In genomic region chr1:111480682-111481081, GRCh38 we compare ENCODE assay signal across 23 cellular contexts. TPM values are rescaled to one million over a fixed set of nuclear protein-coding genes. Genes with fewer than 3 reads are reported as not detected.
DNase-seq lines count a peak whose midpoint lies in the region; ATAC-seq and TF ChIP-seq lines count a peak whose summit lies in the region.
"Had no signal": no experiment of that assay in that cellular context is flagged by ENCODE, and none has a peak within 500 bp of the region (broad histone marks: within the 10 kb centered on the region; RNA-seq: fewer than 3 reads in every experiment).

No MANE protein-coding gene starts in this region.

- no peaks in the 10 kb centered on the region for H3K27me3 Mint-ChIP-seq in activated CD8-positive, alpha-beta T cell treated with anti-CD3 and anti-CD28 coated beads, Interleukin-2, amount 10 ng/mL, durations not matched to agents 7 days and 5 days (ENCODE audit: low read depth)
- H3K27me3 Mint-ChIP-seq in activated CD8-positive, alpha-beta T cell treated with anti-CD3 and anti-CD28 coated beads for 36 hours = no peaks in the 10 kb centered on the region
- H3K27me3 Mint-ChIP-seq in stimulated activated memory B cell treated with anti-CD40 and anti-IgM and Interleukin-4, amounts not matched to agents 10 μg/mL and 1 μg/mL and 100 μg/mL, for 72 hours = no peaks in the 10 kb centered on the region
- H3K27me3 Mint-ChIP-seq: CD4-positive, alpha-beta memory T cell had no signal

- intact Hi-C loops in activated CD8-positive, alpha-beta T cell treated with anti-CD3 and anti-CD28 coated beads for 36 hours (cut with micrococcal nuclease) = no loop called here

- ATAC-seq in activated CD8-positive, alpha-beta T cell treated with anti-CD3 and anti-CD28 coated beads, Interleukin-2, amount 10 ng/mL, durations not matched to agents 7 days and 5 days = no peak
- no peak for ATAC-seq in activated CD8-positive, alpha-beta T cell treated with anti-CD3 and anti-CD28 coated beads for 36 hours
- ATAC-seq in stimulated activated memory B cell treated with anti-CD40 and anti-IgM and Interleukin-4, amounts not matched to agents 10 μg/mL and 1 μg/mL and 100 μg/mL, for 72 hours = no peak
- ATAC-seq in GM21447 (IDR thresholded peaks at IDR 0.05; ENCODE audit: unreplicated experiment) = no peak

- peak; percentile 13 for DNase-seq in activated CD8-positive, alpha-beta T cell treated with anti-CD3 and anti-CD28 coated beads, Interleukin-2, amount 10 ng/mL, durations not matched to agents 7 days and 5 days
- DNase-seq in activated CD8-positive, alpha-beta T cell treated with anti-CD3 and anti-CD28 coated beads for 36 hours = no peak
- DNase-seq in Kasumi-1 (lab: John Stamatoyannopoulos, UW) (peak; percentile 21 to 36), SKM-1 (lab: John Stamatoyannopoulos, UW; ENCODE audit: unreplicated experiment) (peak; percentile 50), NCI-H187 treated with DMSO at 0.1 percent for 48 hours (lab: John Stamatoyannopoulos, UW) (no peak), midbrain (lab: John Stamatoyannopoulos, UW) (no peak)
- DNase-seq: Calu3; CD4-positive, alpha-beta memory T cell; HFFc6; MM.1S; NCI-H1417; NCI-H2029; NCI-H524; OCI-M1; SHP77 treated with DMSO at 0.1 percent for 48 hours; SW 1271 had no signal

- peaks cover 47% of the 10 kb centered on the region for H3K4me1 Mint-ChIP-seq in activated CD8-positive, alpha-beta T cell treated with anti-CD3 and anti-CD28 coated beads, Interleukin-2, amount 10 ng/mL, durations not matched to agents 7 days and 5 days (ENCODE audit: low read depth)
- peaks cover 38% of the 10 kb centered on the region for H3K4me1 Mint-ChIP-seq in activated CD8-positive, alpha-beta T cell treated with anti-CD3 and anti-CD28 coated beads for 36 hours (ENCODE audit: low read depth)
- H3K4me1 Mint-ChIP-seq in stimulated activated memory B cell treated with anti-CD40 and anti-IgM and Interleukin-4, amounts not matched to agents 10 μg/mL and 1 μg/mL and 100 μg/mL, for 72 hours = peaks cover 44% of the 10 kb centered on the region

- CTCF ChIA-PET in activated CD8-positive, alpha-beta T cell treated with anti-CD3 and anti-CD28 coated beads, Interleukin-2, amount 10 ng/mL, durations not matched to agents 7 days and 5 days (lab: Charles Lee) = interaction anchor here (0.6 to 11.2 kb wide), 8 partner anchors 17 to 274 kb away, joined by 3 to 144 read pairs (median 8); no protein-coding TSS in a partner anchor
- CTCF ChIA-PET in activated CD8-positive, alpha-beta T cell treated with anti-CD3 and anti-CD28 coated beads for 36 hours (lab: Charles Lee) = interaction anchor here (0.7 to 9.9 kb wide), 8 partner anchors 10 to 270 kb away, joined by 3 to 99 read pairs (median 3); no protein-coding TSS in a partner anchor

- H3K27ac Mint-ChIP-seq in activated CD8-positive, alpha-beta T cell treated with anti-CD3 and anti-CD28 coated beads, Interleukin-2, amount 10 ng/mL, durations not matched to agents 7 days and 5 days = no peak overlapping the region
- no peak overlapping the region for H3K27ac Mint-ChIP-seq in activated CD8-positive, alpha-beta T cell treated with anti-CD3 and anti-CD28 coated beads for 36 hours
- H3K27ac Mint-ChIP-seq in stimulated activated memory B cell treated with anti-CD40 and anti-IgM and Interleukin-4, amounts not matched to agents 10 μg/mL and 1 μg/mL and 100 μg/mL, for 72 hours = peak overlapping the region; percentile 4
- H3K27ac Mint-ChIP-seq: HFFc6 had no signal

- POLR2A ChIA-PET in activated CD8-positive, alpha-beta T cell treated with anti-CD3 and anti-CD28 coated beads, Interleukin-2, amount 10 ng/mL, durations not matched to agents 7 days and 5 days (lab: Charles Lee) = interaction anchor here (0.7 to 1.0 kb wide), 2 partner anchors 32 to 281 kb away, joined by 3 read pairs; partner anchors contain the start of gene DENND2D
- POLR2A ChIA-PET in activated CD8-positive, alpha-beta T cell treated with anti-CD3 and anti-CD28 coated beads for 36 hours (lab: Charles Lee) = no interaction called here

- no peaks in the 10 kb centered on the region for H3K9me3 Mint-ChIP-seq in activated CD8-positive, alpha-beta T cell treated with anti-CD3 and anti-CD28 coated beads, Interleukin-2, amount 10 ng/mL, durations not matched to agents 7 days and 5 days (ENCODE audit: insufficient read depth)
- no peaks in the 10 kb centered on the region for H3K9me3 Mint-ChIP-seq in activated CD8-positive, alpha-beta T cell treated with anti-CD3 and anti-CD28 coated beads for 36 hours
- H3K9me3 Mint-ChIP-seq in stimulated activated memory B cell treated with anti-CD40 and anti-IgM and Interleukin-4, amounts not matched to agents 10 μg/mL and 1 μg/mL and 100 μg/mL, for 72 hours = no peaks in the 10 kb centered on the region
- H3K9me3 Mint-ChIP-seq: HFFc6 had no signal

- TF ChIP-seq CTCF in activated CD8-positive, alpha-beta T cell treated with anti-CD3 and anti-CD28 coated beads for 36 hours (IDR thresholded peaks at IDR 0.05) = no peak

- peaks cover 28% of the 10 kb centered on the region for H3K36me3 Mint-ChIP-seq in activated CD8-positive, alpha-beta T cell treated with anti-CD3 and anti-CD28 coated beads, Interleukin-2, amount 10 ng/mL, durations not matched to agents 7 days and 5 days (ENCODE audit: low read depth)
- H3K36me3 Mint-ChIP-seq in activated CD8-positive, alpha-beta T cell treated with anti-CD3 and anti-CD28 coated beads for 36 hours (ENCODE audit: low read depth) = peaks cover 12% of the 10 kb centered on the region
- H3K36me3 Mint-ChIP-seq in stimulated activated memory B cell treated with anti-CD40 and anti-IgM and Interleukin-4, amounts not matched to agents 10 μg/mL and 1 μg/mL and 100 μg/mL, for 72 hours = peaks cover 12% of the 10 kb centered on the region

- H3K4me3 Mint-ChIP-seq in activated CD8-positive, alpha-beta T cell treated with anti-CD3 and anti-CD28 coated beads, Interleukin-2, amount 10 ng/mL, durations not matched to agents 7 days and 5 days = no peak overlapping the region
- no peak overlapping the region for H3K4me3 Mint-ChIP-seq in activated CD8-positive, alpha-beta T cell treated with anti-CD3 and anti-CD28 coated beads for 36 hours
- H3K4me3 Mint-ChIP-seq in stimulated activated memory B cell treated with anti-CD40 and anti-IgM and Interleukin-4, amounts not matched to agents 10 μg/mL and 1 μg/mL and 100 μg/mL, for 72 hours = no peak overlapping the region
- H3K4me3 Mint-ChIP-seq: CD4-positive, alpha-beta memory T cell; HFFc6 had no signal

RNA-seq across cellular contexts. Expression of gene C1orf162, which starts 6.9 kb away (rescaled TPM):
- 10 to 100 TPM; 40.1 to 42.1 TPM for total RNA-seq in activated CD8-positive, alpha-beta T cell treated with anti-CD3 and anti-CD28 coated beads, Interleukin-2, amount 10 ng/mL, durations not matched to agents 7 days and 5 days
- total RNA-seq in activated CD8-positive, alpha-beta T cell treated with anti-CD3 and anti-CD28 coated beads for 36 hours = 1 to 10 TPM; 4.5 to 4.7 TPM
- total RNA-seq: H4 had no signal

RNA-seq across cellular contexts. Expression of gene ADORA3, which starts 22.8 kb away (rescaled TPM):
- under 1 TPM in 1 of 2 experiments, not detected in 1; 0.18 TPM for total RNA-seq in activated CD8-positive, alpha-beta T cell treated with anti-CD3 and anti-CD28 coated beads, Interleukin-2, amount 10 ng/mL, durations not matched to agents 7 days and 5 days
- not detected for total RNA-seq in activated CD8-positive, alpha-beta T cell treated with anti-CD3 and anti-CD28 coated beads for 36 hours
- total RNA-seq: A673, Calu3, H4, HepG2, HFFc6, RPMI7951 had no signal

RNA-seq across cellular contexts. Expression of gene TMIGD3, which starts 22.8 kb away (rescaled TPM):
- total RNA-seq in activated CD8-positive, alpha-beta T cell treated with anti-CD3 and anti-CD28 coated beads, Interleukin-2, amount 10 ng/mL, durations not matched to agents 7 days and 5 days = not detected
- total RNA-seq in activated CD8-positive, alpha-beta T cell treated with anti-CD3 and anti-CD28 coated beads for 36 hours = not detected
- total RNA-seq: A673; Calu3; CD4-positive, alpha-beta memory T cell; H4; HepG2; HFFc6; RPMI7951; T-helper 2 cell treated with Interferon-gamma antibody and Interleukin-4, amounts not matched to agents 100 ng/mL and 5 ng/mL, for 36 hours had no signal

RNA-seq across cellular contexts. Expression of gene ATP5PB, which starts 31.4 kb away (rescaled TPM):
- 100 to 1,000 TPM; 396 to 404 TPM for total RNA-seq in activated CD8-positive, alpha-beta T cell treated with anti-CD3 and anti-CD28 coated beads, Interleukin-2, amount 10 ng/mL, durations not matched to agents 7 days and 5 days
- total RNA-seq in activated CD8-positive, alpha-beta T cell treated with anti-CD3 and anti-CD28 coated beads for 36 hours = 100 to 1,000 TPM; 341 to 342 TPM

RNA-seq across cellular contexts. Expression of gene WDR77, which starts 31.6 kb away (rescaled TPM):
- 10 to 100 TPM; 54.3 to 57.8 TPM for total RNA-seq in activated CD8-positive, alpha-beta T cell treated with anti-CD3 and anti-CD28 coated beads, Interleukin-2, amount 10 ng/mL, durations not matched to agents 7 days and 5 days
- 10 to 100 TPM; 54.0 to 54.6 TPM for total RNA-seq in activated CD8-positive, alpha-beta T cell treated with anti-CD3 and anti-CD28 coated beads for 36 hours

Comparison
In these comparisons a context has a peak if more than half of its experiments do, and no peak if none do; other contexts are left out.
1. DNase-seq: peak in activated CD8-positive, alpha-beta T cell treated with anti-CD3 and anti-CD28 coated beads, Interleukin-2, amount 10 ng/mL, durations not matched to agents 7 days and 5 days (single experiment), Kasumi-1 (2 of 2) and SKM-1 (single experiment); none in activated CD8-positive, alpha-beta T cell treated with anti-CD3 and anti-CD28 coated beads for 36 hours (single experiment), NCI-H187 treated with DMSO at 0.1 percent for 48 hours (single experiment) and midbrain (single experiment).
2. RNA of gene C1orf162, which starts 6.9 kb away (total RNA-seq): 40.1 to 42.1 TPM in activated CD8-positive, alpha-beta T cell treated with anti-CD3 and anti-CD28 coated beads, Interleukin-2, amount 10 ng/mL, durations not matched to agents 7 days and 5 days; 4.5 to 4.7 TPM in activated CD8-positive, alpha-beta T cell treated with anti-CD3 and anti-CD28 coated beads for 36 hours; every median in the first group is over 4 times any median in the second.